In genomic region chr22:38462960-38463784, GRCh38 we compare ENCODE assay signal across 13 cellular contexts. TPM values are rescaled to one million over a fixed set of nuclear protein-coding genes. Genes with fewer than 3 reads are reported as not detected.
DNase-seq lines count a peak whose midpoint lies in the region; ATAC-seq, FAIRE-seq and TF ChIP-seq lines count a peak whose summit lies in the region.
"Had no signal": no experiment of that assay in that cellular context is flagged by ENCODE, and none has a peak within 500 bp of the region (broad histone marks: within the 10 kb centered on the region; RNA-seq: fewer than 3 reads in every experiment).

No MANE protein-coding gene starts in this region.

- TF ChIP-seq RAD21 in SK-N-SH (IDR thresholded peaks at IDR 0.05; ENCODE audit: low read length) (no peak), HepG2 (CRISPR knock-in tag; IDR thresholded peaks at IDR 0.05) (no peak)

- H3K36me3 Mint-ChIP-seq in type B pancreatic cell, result no peaks in the 10 kb centered on the region
- H3K36me3 Mint-ChIP-seq in CD4-positive, alpha-beta memory T cell, result no peaks in the 10 kb centered on the region
- H3K36me3 Mint-ChIP-seq: stimulated activated memory B cell treated with anti-CD40 and anti-IgM and Interleukin-4, amounts not matched to agents 10 μg/mL and 1 μg/mL and 100 μg/mL, for 72 hours had no signal

- CTCF ChIA-PET in SK-N-SH (lab: Yijun Ruan, JAX), result interaction anchor here (0.6 to 2.0 kb wide), 2 partner anchors 63 to 125 kb away, joined by 3 to 4 read pairs; no protein-coding TSS in a partner anchor
- CTCF ChIA-PET in HepG2 (lab: Yijun Ruan, JAX; ENCODE audit: low intra/inter-chr PET ratio, low total read pairs), result no interaction called here
- CTCF ChIA-PET in CD4-positive, alpha-beta memory T cell (lab: Charles Lee; ENCODE audit: partially characterized antibody), result no interaction called here

- H3K9me3 Mint-ChIP-seq in type B pancreatic cell, result no peaks in the 10 kb centered on the region
- H3K9me3 Mint-ChIP-seq in CD4-positive, alpha-beta memory T cell, result no peaks in the 10 kb centered on the region
- H3K9me3 Mint-ChIP-seq: dendritic cell treated with granulocyte-macrophage colony-stimulating factor and Interleukin-4, amounts not matched to agents 40 ng/mL and 50 ng/mL, for 4 days; stimulated activated memory B cell treated with anti-CD40 and anti-IgM and Interleukin-4, amounts not matched to agents 10 μg/mL and 1 μg/mL and 100 μg/mL, for 72 hours had no signal

- H3K4me2 ChIP-seq in SK-N-SH, result no peak overlapping the region
- peak overlapping the region; percentile 89 for H3K4me2 ChIP-seq in HepG2 (ENCODE audit: low read depth, low read length)

- peak in 1 of 2 experiments; percentile 68; a peak in 2 of 4 replicates for TF ChIP-seq POLR2A in HepG2 (IDR thresholded peaks at IDR 0.05; ENCODE audit: insufficient read depth in 1 of 2, low read depth in 2 of 2, low read length in 2 of 2)

- TF ChIP-seq EP300 in SK-N-SH (IDR thresholded peaks at IDR 0.05; ENCODE audit: borderline replicate concordance in 1 of 2, low read depth in 1 of 2, low read length in 1 of 2) (no peak), HepG2 (IDR thresholded peaks at IDR 0.05; ENCODE audit: low read depth in 2 of 2, low read length in 2 of 2) (no peak), HepG2 (CRISPR knock-in tag; IDR thresholded peaks at IDR 0.05; ENCODE audit: borderline replicate concordance) (no peak)

- H3K4me3 Mint-ChIP-seq in type B pancreatic cell, result peak overlapping the region; percentile 63
- no peak overlapping the region for H3K4me3 Mint-ChIP-seq in CD4-positive, alpha-beta memory T cell
- H3K4me3 Mint-ChIP-seq: dendritic cell treated with granulocyte-macrophage colony-stimulating factor and Interleukin-4, amounts not matched to agents 40 ng/mL and 50 ng/mL, for 4 days; stimulated activated memory B cell treated with anti-CD40 and anti-IgM and Interleukin-4, amounts not matched to agents 10 μg/mL and 1 μg/mL and 100 μg/mL, for 72 hours had no signal

- no peaks in the 10 kb centered on the region for H3K36me3 ChIP-seq in SK-N-SH (replicated peaks in 1 of 2; ENCODE audit: control insufficient read depth in 1 of 2, insufficient read depth in 2 of 2, low read length in 1 of 2)
- no peaks in the 10 kb centered on the region for H3K36me3 ChIP-seq in HepG2 (replicated peaks in 1 of 2; ENCODE audit: control insufficient read depth in 1 of 2, insufficient read depth in 2 of 2, low read length in 2 of 2)
- H3K36me3 ChIP-seq in CD4-positive, alpha-beta memory T cell (ENCODE audit: insufficient read depth, low read length), result no peaks in the 10 kb centered on the region

- no peak for TF ChIP-seq CTCF in SK-N-SH (IDR thresholded peaks at IDR 0.05)
- TF ChIP-seq CTCF in HepG2 (CRISPR knock-in tag; IDR thresholded peaks at IDR 0.05), result peak; percentile 62
- no peak for TF ChIP-seq CTCF in type B pancreatic cell (conservative IDR thresholded peaks at IDR 0.05)

- WGBS in SK-N-SH (ENCODE audit: low lambda C conversion rate), result 93% methylated on average over 16 of the region's 28 CpGs
- 14% methylated on average over 17 of the region's 28 CpGs for WGBS in HepG2 (ENCODE audit: low lambda C conversion rate)

- ATAC-seq in SK-N-SH treated with all-trans-retinoic acid at 6 μM for 48 hours (no peak), HepG2 (peak; percentile 74), HG02610 (IDR thresholded peaks at IDR 0.05; ENCODE audit: unreplicated experiment) (no peak)
- ATAC-seq: stimulated activated memory B cell treated with anti-CD40 and anti-IgM and Interleukin-4, amounts not matched to agents 10 μg/mL and 1 μg/mL and 100 μg/mL, for 72 hours had no signal

- intact Hi-C loops in HepG2 (cut with micrococcal nuclease; ENCODE audit: unreplicated experiment), result loop anchor here (5.0 kb wide), 1 partner anchor 44 kb away; the partner anchor contains the start of gene DDX17
- intact Hi-C loops in CD4-positive, alpha-beta memory T cell (cut with micrococcal nuclease), result no loop called here

- in situ Hi-C loops in HepG2 (cut with HindIII; ENCODE audit: extremely low pct_ligation_motif_present, low pct_unique_long_range_greater_than_20kb), result no loop called here

- no peak overlapping the region for H2AFZ ChIP-seq in SK-N-SH (ENCODE audit: low read depth)
- no peak overlapping the region for H2AFZ ChIP-seq in HepG2 (ENCODE audit: low read length)

- no peak overlapping the region for H3K9ac ChIP-seq in SK-N-SH
- H3K9ac ChIP-seq in HepG2 (ENCODE audit: insufficient read depth, low read depth, low read length), result peak overlapping the region; percentile 57

- FAIRE-seq in HepG2 (lab: Jason Lieb, UNC), result no peak

- H3K4me1 ChIP-seq in SK-N-SH (ENCODE audit: control insufficient read depth in 1 of 2, insufficient read depth in 2 of 2, low read depth in 1 of 2, low read length in 1 of 2) (peaks cover 0 to 7% of the 10 kb centered on the region in 2 experiments; a peak in 1 of 4 replicates), HepG2 (ENCODE audit: insufficient read depth, low read length) (peaks cover 75% of the 10 kb centered on the region)
- peaks cover 13% of the 10 kb centered on the region for H3K4me1 ChIP-seq in CD4-positive, alpha-beta memory T cell (ENCODE audit: insufficient read depth, low read length)

- H3F3A ChIP-seq in SK-N-SH (replicated peaks; ENCODE audit: insufficient read depth), result no peaks in the 10 kb centered on the region

- H3K9me2 ChIP-seq in SK-N-SH, result no peaks in the 10 kb centered on the region

- no peak overlapping the region for H3K4me3 ChIP-seq in SK-N-SH (ENCODE audit: low read depth in 2 of 2, low read length in 1 of 2)
- H3K4me3 ChIP-seq in HepG2 (replicated peaks in 1 of 3; ENCODE audit: insufficient read depth in 1 of 3, low read depth in 2 of 3, low read length in 3 of 3), result peak overlapping the region; percentile 42 to 61 (median 58)
- no peak overlapping the region for H3K4me3 ChIP-seq in CD4-positive, alpha-beta memory T cell (ENCODE audit: low read length in 2 of 2)
- H3K4me3 ChIP-seq: SK-N-MC had no signal

- no peaks in the 10 kb centered on the region for H3K27me3 ChIP-seq in SK-N-SH (ENCODE audit: insufficient read depth)
- H3K27me3 ChIP-seq in HepG2 (ENCODE audit: control insufficient read depth in 1 of 2, insufficient read depth in 2 of 2, low read length in 2 of 2), result peaks cover 0 to 43% of the 10 kb centered on the region in 2 experiments; a peak in 3 of 5 replicates
- peaks cover 15% of the 10 kb centered on the region for H3K27me3 ChIP-seq in CD4-positive, alpha-beta memory T cell (ENCODE audit: insufficient read depth, low read length)

- POLR2A ChIA-PET in SK-N-SH (lab: Yijun Ruan, JAX) (no interaction called here), HepG2 (lab: Yijun Ruan, JAX) (interaction anchor here (0.7 to 2.1 kb wide), 10 partner anchors 13 to 105 kb away, joined by 3 to 8 read pairs (median 3); no protein-coding TSS in a partner anchor)
- POLR2A ChIA-PET in CD4-positive, alpha-beta memory T cell (lab: Charles Lee; ENCODE audit: partially characterized antibody), result interaction anchor here (1.2 to 1.3 kb wide), 2 partner anchors 9 to 44 kb away, joined by 4 read pairs; no protein-coding TSS in a partner anchor

- DNase-seq in SK-N-SH, result no peak
- peak; percentile 39 for DNase-seq in dermis blood vessel endothelial cell
- DNase-seq in HepG2 (ENCODE audit: low spot score), result peak; percentile 77
- DNase-seq in type B pancreatic cell (ENCODE audit: extremely low spot score, unreplicated experiment), result no peak
- no peak for DNase-seq in CD4-positive, alpha-beta memory T cell
- DNase-seq in foreskin melanocyte, result no peak
- DNase-seq: activated naive CD4-positive, alpha-beta T cell; DMS53 had no signal

- no peaks in the 10 kb centered on the region for H3K79me2 ChIP-seq in SK-N-SH (ENCODE audit: insufficient read depth)
- H3K79me2 ChIP-seq in HepG2 (ENCODE audit: insufficient read depth, low read length), result no peaks in the 10 kb centered on the region

- H3K27ac ChIP-seq in SK-N-SH (ENCODE audit: low read depth in 2 of 2, low read length in 1 of 2) (no peak overlapping the region), HepG2 (ENCODE audit: extremely low read length, insufficient read depth, low read length) (no peak overlapping the region)
- H3K27ac ChIP-seq in CD4-positive, alpha-beta memory T cell (ENCODE audit: low read depth, low read length), result no peak overlapping the region
- H3K27ac ChIP-seq: SK-N-MC had no signal

- H4K20me1 ChIP-seq in SK-N-SH (ENCODE audit: insufficient read depth) (no peaks in the 10 kb centered on the region), HepG2 (ENCODE audit: insufficient read depth, low read length) (no peaks in the 10 kb centered on the region)

- peak overlapping the region; percentile 58 for H3K27ac Mint-ChIP-seq in type B pancreatic cell
- no peak overlapping the region for H3K27ac Mint-ChIP-seq in CD4-positive, alpha-beta memory T cell
- H3K27ac Mint-ChIP-seq: dendritic cell treated with granulocyte-macrophage colony-stimulating factor and Interleukin-4, amounts not matched to agents 40 ng/mL and 50 ng/mL, for 4 days; stimulated activated memory B cell treated with anti-CD40 and anti-IgM and Interleukin-4, amounts not matched to agents 10 μg/mL and 1 μg/mL and 100 μg/mL, for 72 hours had no signal

- peaks cover 43% of the 10 kb centered on the region for H3K27me3 Mint-ChIP-seq in type B pancreatic cell
- H3K27me3 Mint-ChIP-seq in CD4-positive, alpha-beta memory T cell, result peaks cover 34 to 49% of the 10 kb centered on the region in 2 donors

- peaks cover 19% of the 10 kb centered on the region for H3K4me1 Mint-ChIP-seq in type B pancreatic cell (ENCODE audit: unreplicated experiment)
- peaks cover 2 to 13% (median 8%) of the 10 kb centered on the region in 4 donors for H3K4me1 Mint-ChIP-seq in CD4-positive, alpha-beta memory T cell

- no peaks in the 10 kb centered on the region for H3K9me3 ChIP-seq in SK-N-SH
- H3K9me3 ChIP-seq in HepG2 (ENCODE audit: low read length), result no peaks in the 10 kb centered on the region
- no peaks in the 10 kb centered on the region for H3K9me3 ChIP-seq in CD4-positive, alpha-beta memory T cell (ENCODE audit: control insufficient read depth in 1 of 2, low read length in 2 of 2)

- no TSS peak for BruUV-seq in HepG2 (replicated peaks; lab: Mats Ljungman, UMichigan)

RNA-seq across cellular contexts. Expression of gene KDELR3, which starts 4.7 kb away (rescaled TPM):
- 16.5 and 17.1 TPM in 2 replicates for polyA plus RNA-seq in SK-N-SH (2012; rRNA removed)
- 17.9 and 19.3 TPM in 2 replicates for polyA plus RNA-seq in SK-N-SH (2012; cell fraction: cytosol; rRNA removed)
- 7.7 and 13.2 TPM in 2 replicates for polyA plus RNA-seq in SK-N-SH (2012; cell fraction: nucleus; rRNA removed)
- total RNA-seq in dermis blood vessel endothelial cell, result 30.6 and 45.3 TPM in 2 replicates
- 18.9 and 24.2 TPM in 2 replicates for total RNA-seq in HepG2 (2016; rRNA removed; fragmentation: Illumina TruSeq; extraction: Trizol)
- total RNA-seq in HepG2 (2016; cell fraction: cytosol; rRNA removed; fragmentation: Illumina TruSeq; extraction: Trizol; ENCODE audit: low read depth), result 15.4 and 17.8 TPM in 2 replicates
- total RNA-seq in HepG2 (2016; cell fraction: insoluble cytoplasmic fraction; rRNA removed; fragmentation: Illumina TruSeq; extraction: Trizol), result 18.4 and 24.9 TPM in 2 replicates
- 25.0 and 25.7 TPM in 2 replicates for total RNA-seq in HepG2 (2016; cell fraction: membrane; rRNA removed; fragmentation: Illumina TruSeq; extraction: Trizol)
- 24.1 and 25.4 TPM in 2 replicates for total RNA-seq in HepG2 (2016; cell fraction: nucleus; rRNA removed; fragmentation: Illumina TruSeq; extraction: Trizol)
- polyA plus RNA-seq in HepG2 (2011; rRNA removed), result 44.4 and 65.7 TPM in 2 replicates
- 51.3 and 51.5 TPM in 2 replicates for polyA plus RNA-seq in HepG2 (2011; cell fraction: cytosol; rRNA removed)
- polyA plus RNA-seq in HepG2 (2011; cell fraction: nucleus; rRNA removed), result 13.4 and 13.6 TPM in 2 replicates
- polyA plus RNA-seq in HepG2 (2012), result 25.3 and 25.4 TPM in 2 replicates
- polyA plus RNA-seq in HepG2 (2016; cell fraction: cytosol; fragmentation: Illumina TruSeq; extraction: Trizol; ENCODE audit: low read depth), result 22.6 and 32.8 TPM in 2 replicates
- polyA plus RNA-seq in HepG2 (2016; cell fraction: insoluble cytoplasmic fraction; fragmentation: Illumina TruSeq; extraction: Trizol; ENCODE audit: low read depth), result 25.8 and 26.8 TPM in 2 replicates
- 31.8 and 34.1 TPM in 2 replicates for polyA plus RNA-seq in HepG2 (2016; cell fraction: membrane; fragmentation: Illumina TruSeq; extraction: Trizol; ENCODE audit: low read depth)
- polyA plus RNA-seq in HepG2 (2016; cell fraction: nucleus; fragmentation: Illumina TruSeq; extraction: Trizol; ENCODE audit: insufficient read depth, low read depth), result 38.2 and 40.9 TPM in 2 replicates
- polyA minus RNA-seq in HepG2 (2011; rRNA and poly(A)+ RNA removed; ENCODE audit: low replicate concordance), result 11.9 and 47.4 TPM in 2 replicates
- polyA minus RNA-seq in HepG2 (2011; cell fraction: cytosol; rRNA and poly(A)+ RNA removed), result 22.6 and 22.7 TPM in 2 replicates
- 6.4 and 12.8 TPM in 2 replicates for polyA minus RNA-seq in HepG2 (2011; cell fraction: nucleus; rRNA and poly(A)+ RNA removed)
- total RNA-seq in type B pancreatic cell (ENCODE audit: low replicate concordance), result 10.6 and 24.2 TPM in 2 replicates
- total RNA-seq in CD4-positive, alpha-beta memory T cell, result not detected
- polyA plus RNA-seq in CD4-positive, alpha-beta memory T cell, result under 1 TPM; 0.10 to 0.24 TPM

RNA-seq across cellular contexts. Expression of gene KCNJ4, which starts 8.2 kb away (rescaled TPM):
- not detected in 2 replicates for polyA plus RNA-seq in SK-N-SH (2012; rRNA removed)
- not detected in 2 replicates for polyA plus RNA-seq in SK-N-SH (2012; cell fraction: cytosol; rRNA removed)
- polyA plus RNA-seq in SK-N-SH (2012; cell fraction: nucleus; rRNA removed), result not detected in 2 replicates
- not detected in 2 replicates for total RNA-seq in dermis blood vessel endothelial cell
- not detected in 2 replicates for total RNA-seq in HepG2 (2016; rRNA removed; fragmentation: Illumina TruSeq; extraction: Trizol)
- not detected in 2 replicates for total RNA-seq in HepG2 (2016; cell fraction: cytosol; rRNA removed; fragmentation: Illumina TruSeq; extraction: Trizol; ENCODE audit: low read depth)
- not detected in 2 replicates for total RNA-seq in HepG2 (2016; cell fraction: insoluble cytoplasmic fraction; rRNA removed; fragmentation: Illumina TruSeq; extraction: Trizol)
- not detected in 2 replicates for total RNA-seq in HepG2 (2016; cell fraction: membrane; rRNA removed; fragmentation: Illumina TruSeq; extraction: Trizol)
- total RNA-seq in HepG2 (2016; cell fraction: nucleus; rRNA removed; fragmentation: Illumina TruSeq; extraction: Trizol), result not detected in 2 replicates
- polyA plus RNA-seq in HepG2 (2011; rRNA removed), result not detected in 2 replicates
- polyA plus RNA-seq in HepG2 (2011; cell fraction: cytosol; rRNA removed), result 0.03 TPM in 1 of 2 replicates, not detected in the other
- polyA plus RNA-seq in HepG2 (2011; cell fraction: nucleus; rRNA removed), result not detected in 2 replicates
- not detected in 2 replicates for polyA plus RNA-seq in HepG2 (2012)
- not detected in 2 replicates for polyA plus RNA-seq in HepG2 (2016; cell fraction: cytosol; fragmentation: Illumina TruSeq; extraction: Trizol; ENCODE audit: low read depth)
- not detected in 2 replicates for polyA plus RNA-seq in HepG2 (2016; cell fraction: insoluble cytoplasmic fraction; fragmentation: Illumina TruSeq; extraction: Trizol; ENCODE audit: low read depth)
- polyA plus RNA-seq in HepG2 (2016; cell fraction: membrane; fragmentation: Illumina TruSeq; extraction: Trizol; ENCODE audit: low read depth), result not detected in 2 replicates
- polyA plus RNA-seq in HepG2 (2016; cell fraction: nucleus; fragmentation: Illumina TruSeq; extraction: Trizol; ENCODE audit: insufficient read depth, low read depth), result not detected in 2 replicates
- polyA minus RNA-seq in HepG2 (2011; rRNA and poly(A)+ RNA removed; ENCODE audit: low replicate concordance), result not detected in 2 replicates
- not detected in 2 replicates for polyA minus RNA-seq in HepG2 (2011; cell fraction: cytosol; rRNA and poly(A)+ RNA removed)
- polyA minus RNA-seq in HepG2 (2011; cell fraction: nucleus; rRNA and poly(A)+ RNA removed), result not detected in 2 replicates
- total RNA-seq in type B pancreatic cell (ENCODE audit: low replicate concordance), result 1.3 and 2.0 TPM in 2 replicates
- total RNA-seq in CD4-positive, alpha-beta memory T cell, result not detected
- not detected for polyA plus RNA-seq in CD4-positive, alpha-beta memory T cell

RNA-seq across cellular contexts. Expression of gene DDX17, which starts 42.9 kb away (rescaled TPM):
- polyA plus RNA-seq in SK-N-SH (2012; rRNA removed) (111 and 178 TPM in 2 replicates), HepG2 (2011; rRNA removed) (344 and 362 TPM in 2 replicates)
- 76.6 and 90.6 TPM in 2 replicates for polyA plus RNA-seq in SK-N-SH (2012; cell fraction: cytosol; rRNA removed)
- polyA plus RNA-seq in SK-N-SH (2012; cell fraction: nucleus; rRNA removed), result 338 and 400 TPM in 2 replicates
- total RNA-seq in dermis blood vessel endothelial cell (414 and 538 TPM in 2 replicates), HepG2 (2016; rRNA removed; fragmentation: Illumina TruSeq; extraction: Trizol) (238 and 251 TPM in 2 replicates), type B pancreatic cell (ENCODE audit: low replicate concordance) (377 and 531 TPM in 2 replicates)
- 42.5 and 43.8 TPM in 2 replicates for total RNA-seq in HepG2 (2016; cell fraction: cytosol; rRNA removed; fragmentation: Illumina TruSeq; extraction: Trizol; ENCODE audit: low read depth)
- total RNA-seq in HepG2 (2016; cell fraction: insoluble cytoplasmic fraction; rRNA removed; fragmentation: Illumina TruSeq; extraction: Trizol), result 229 and 234 TPM in 2 replicates
- 50.6 and 57.8 TPM in 2 replicates for total RNA-seq in HepG2 (2016; cell fraction: membrane; rRNA removed; fragmentation: Illumina TruSeq; extraction: Trizol)
- total RNA-seq in HepG2 (2016; cell fraction: nucleus; rRNA removed; fragmentation: Illumina TruSeq; extraction: Trizol), result 224 and 247 TPM in 2 replicates
- polyA plus RNA-seq in HepG2 (2011; cell fraction: cytosol; rRNA removed), result 156 and 197 TPM in 2 replicates
- 920 and 1,014 TPM in 2 replicates for polyA plus RNA-seq in HepG2 (2011; cell fraction: nucleus; rRNA removed)
- 102 and 112 TPM in 2 replicates for polyA plus RNA-seq in HepG2 (2012)
- polyA plus RNA-seq in HepG2 (2016; cell fraction: cytosol; fragmentation: Illumina TruSeq; extraction: Trizol; ENCODE audit: low read depth), result 3.1 and 3.6 TPM in 2 replicates
- 120 and 135 TPM in 2 replicates for polyA plus RNA-seq in HepG2 (2016; cell fraction: insoluble cytoplasmic fraction; fragmentation: Illumina TruSeq; extraction: Trizol; ENCODE audit: low read depth)
- polyA plus RNA-seq in HepG2 (2016; cell fraction: membrane; fragmentation: Illumina TruSeq; extraction: Trizol; ENCODE audit: low read depth), result 11.9 and 15.1 TPM in 2 replicates
- 326 and 352 TPM in 2 replicates for polyA plus RNA-seq in HepG2 (2016; cell fraction: nucleus; fragmentation: Illumina TruSeq; extraction: Trizol; ENCODE audit: insufficient read depth, low read depth)
- 454 and 540 TPM in 2 replicates for polyA minus RNA-seq in HepG2 (2011; rRNA and poly(A)+ RNA removed; ENCODE audit: low replicate concordance)
- 210 and 220 TPM in 2 replicates for polyA minus RNA-seq in HepG2 (2011; cell fraction: cytosol; rRNA and poly(A)+ RNA removed)
- polyA minus RNA-seq in HepG2 (2011; cell fraction: nucleus; rRNA and poly(A)+ RNA removed), result 473 and 556 TPM in 2 replicates
- total RNA-seq in CD4-positive, alpha-beta memory T cell, result 100 to 1,000 TPM; 927 to 960 TPM
- polyA plus RNA-seq in CD4-positive, alpha-beta memory T cell, result 10 to 100 TPM in 1 of 2 donors, 1 to 10 TPM in 1; 10.0 to 44.3 TPM

Comparison
In these comparisons a context has a peak if more than half of its experiments do, and no peak if none do; other contexts are left out.
1. DNase-seq: peak in dermis blood vessel endothelial cell (single experiment) and HepG2 (single experiment); none in SK-N-SH (single experiment), type B pancreatic cell (single experiment), CD4-positive, alpha-beta memory T cell (0 of 5) and foreskin melanocyte (single experiment).
2. H3K4me3 ChIP-seq: peak in HepG2 (3 of 3); none in SK-N-SH (0 of 2) and CD4-positive, alpha-beta memory T cell (0 of 2).
3. RNA of gene KDELR3, which starts 4.7 kb away (total RNA-seq): 30.6 to 45.3 TPM in dermis blood vessel endothelial cell, 15.4 to 25.7 TPM in HepG2 and 10.6 to 24.2 TPM in type B pancreatic cell; not detected in CD4-positive, alpha-beta memory T cell; every median in the first group is over 10 times any median in the second.